15 cellular contexts compared by ENCODE assay signal in the genomic region with DNA sequence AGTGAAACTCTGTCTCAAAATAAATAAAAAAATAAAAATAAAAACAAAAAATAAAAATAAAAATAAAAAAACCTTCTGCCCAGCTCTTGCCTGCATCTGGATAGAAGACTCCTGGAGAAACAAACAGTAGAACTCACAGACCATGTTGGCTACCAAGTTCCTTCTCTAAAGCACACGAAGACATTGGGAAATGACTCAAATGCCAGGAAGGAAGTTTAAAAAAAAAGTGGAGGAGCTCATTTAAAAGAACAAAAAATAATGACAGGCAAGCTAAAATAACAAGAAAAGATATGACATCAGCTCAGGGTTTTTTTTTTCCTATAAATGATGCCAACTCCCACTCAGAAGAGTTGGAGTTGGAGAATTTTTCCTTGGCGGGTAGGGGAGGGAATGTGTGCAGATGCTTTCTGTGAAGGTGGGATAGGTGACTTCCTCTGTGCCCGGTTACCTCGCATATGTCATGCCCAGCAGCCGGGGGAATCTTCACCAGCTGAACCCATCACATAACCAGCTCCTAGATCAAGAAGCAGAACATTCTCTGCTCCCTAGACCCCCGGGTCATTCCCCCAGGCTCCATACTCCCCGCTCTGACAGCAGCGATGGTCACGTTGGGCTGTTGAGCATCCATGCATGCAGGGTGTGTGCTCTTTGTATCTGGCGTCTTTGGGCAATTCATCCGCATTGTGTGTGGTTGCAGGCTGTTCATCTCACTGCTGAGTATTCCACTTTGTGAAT. TPM values are rescaled to one million over a fixed set of nuclear protein-coding genes. Genes with fewer than 3 reads are reported as not detected.
DNase-seq lines count a peak whose midpoint lies in the region; ATAC-seq, FAIRE-seq and TF ChIP-seq lines count a peak whose summit lies in the region.
"Had no signal": no experiment of that assay in that cellular context is flagged by ENCODE, and none has a peak within 500 bp of the region (broad histone marks: within the 10 kb centered on the region; RNA-seq: fewer than 3 reads in every experiment).

No MANE protein-coding gene starts in this region.

- no peak overlapping the region for H3K4me3 Mint-ChIP-seq in stimulated activated naive B cell treated with anti-CD40 and anti-IgM and Interleukin-4, amounts not matched to agents 10 μg/mL and 1 μg/mL and 100 μg/mL, for 72 hours
- H3K4me3 Mint-ChIP-seq: CD4-positive, alpha-beta T cell had no signal

- H3K27ac Mint-ChIP-seq in stimulated activated naive B cell treated with anti-CD40 and anti-IgM and Interleukin-4, amounts not matched to agents 10 μg/mL and 1 μg/mL and 100 μg/mL, for 72 hours: no peak overlapping the region
- H3K27ac Mint-ChIP-seq: CD4-positive, alpha-beta T cell had no signal

- H3K27ac ChIP-seq in kidney (ENCODE audit: low read depth in 2 of 2, low read length in 2 of 2): no peak overlapping the region
- H3K27ac ChIP-seq in subcutaneous abdominal adipose tissue (ENCODE audit: low read depth, low read length): peak overlapping the region; percentile 70
- H3K27ac ChIP-seq: WERI-Rb-1 had no signal

- H3K4me3 ChIP-seq in bronchial epithelial cell (ENCODE audit: low read depth, low read length) (no peak overlapping the region), kidney (ENCODE audit: low read length in 2 of 2) (no peak overlapping the region), subcutaneous abdominal adipose tissue (ENCODE audit: low read depth in 1 of 5, low read length in 5 of 5) (no peak overlapping the region)

- H3K27me3 ChIP-seq in bronchial epithelial cell (ENCODE audit: control insufficient read depth, insufficient read depth, low read length) (no peaks in the 10 kb centered on the region), subcutaneous abdominal adipose tissue (ENCODE audit: control insufficient read depth in 5 of 5, insufficient read depth in 4 of 5, low read length in 5 of 5) (no peaks in the 10 kb centered on the region)

- H3K4me1 Mint-ChIP-seq in stimulated activated naive B cell treated with anti-CD40 and anti-IgM and Interleukin-4, amounts not matched to agents 10 μg/mL and 1 μg/mL and 100 μg/mL, for 72 hours: no peaks in the 10 kb centered on the region

- no peak overlapping the region for H3K9ac ChIP-seq in kidney (ENCODE audit: low read length in 2 of 2)
- no peak overlapping the region for H3K9ac ChIP-seq in subcutaneous abdominal adipose tissue (ENCODE audit: low read length in 5 of 5)

- H3K36me3 Mint-ChIP-seq in stimulated activated naive B cell treated with anti-CD40 and anti-IgM and Interleukin-4, amounts not matched to agents 10 μg/mL and 1 μg/mL and 100 μg/mL, for 72 hours: no peaks in the 10 kb centered on the region
- H3K36me3 Mint-ChIP-seq: activated naive CD4-positive, alpha-beta T cell treated with anti-CD3 and anti-CD28 coated beads, Interleukin-2, amount 50 U/mL, for 72 hours had no signal

- H3K36me3 ChIP-seq in bronchial epithelial cell (ENCODE audit: control insufficient read depth, insufficient read depth, low read length): no peaks in the 10 kb centered on the region
- no peaks in the 10 kb centered on the region for H3K36me3 ChIP-seq in kidney (ENCODE audit: control insufficient read depth in 1 of 2, insufficient read depth in 2 of 2, low read length in 2 of 2)
- no peaks in the 10 kb centered on the region for H3K36me3 ChIP-seq in subcutaneous abdominal adipose tissue (ENCODE audit: control insufficient read depth in 5 of 5, insufficient read depth in 5 of 5, low read length in 5 of 5)
- H3K36me3 ChIP-seq: WERI-Rb-1 had no signal

- H3K9me3 Mint-ChIP-seq in stimulated activated naive B cell treated with anti-CD40 and anti-IgM and Interleukin-4, amounts not matched to agents 10 μg/mL and 1 μg/mL and 100 μg/mL, for 72 hours: peaks cover 0 to 4% of the 10 kb centered on the region in 2 donors
- H3K9me3 Mint-ChIP-seq: activated naive CD4-positive, alpha-beta T cell treated with anti-CD3 and anti-CD28 coated beads, Interleukin-2, amount 50 U/mL, for 72 hours; CD4-positive, alpha-beta T cell had no signal

- H3K9me3 ChIP-seq in kidney (ENCODE audit: control insufficient read depth in 1 of 2, low read length in 2 of 2) (no peaks in the 10 kb centered on the region), subcutaneous abdominal adipose tissue (ENCODE audit: control insufficient read depth in 5 of 5, low read length in 5 of 5) (no peaks in the 10 kb centered on the region)

- H3K4me1 ChIP-seq in kidney (ENCODE audit: control insufficient read depth in 1 of 2, insufficient read depth in 1 of 2, low read depth in 1 of 2, low read length in 2 of 2) (peaks cover 7 to 11% of the 10 kb centered on the region in 2 donors), subcutaneous abdominal adipose tissue (ENCODE audit: control insufficient read depth in 5 of 5, insufficient read depth in 5 of 5, low read length in 5 of 5) (peaks cover 7 to 73% (median 45%) of the 10 kb centered on the region in 5 donors)

- peak; percentile 27 for DNase-seq in M059J (ENCODE audit: low read depth)
- peak; percentile 50 for DNase-seq in bronchial epithelial cell (ENCODE audit: low read depth)
- peak; percentile 32 for DNase-seq in kidney
- DNase-seq in stimulated activated CD4-positive, alpha-beta T cell treated with anti-CD3 and anti-CD28 coated beads, Interleukin-2, amount 100 ng/mL, for 48 hours: no peak
- no peak for DNase-seq in germinal center (ENCODE audit: low spot score)
- no peak for DNase-seq in stimulated activated naive B cell treated with anti-CD40 and anti-IgM and Interleukin-4, amounts not matched to agents 10 μg/mL and 1 μg/mL and 100 μg/mL, for 72 hours
- DNase-seq in NCI-H2227 treated with DMSO at 0.1 percent for 48 hours (lab: John Stamatoyannopoulos, UW): no peak
- DNase-seq: CD4-positive, alpha-beta T cell; EL; NCI-H2081; stimulated activated naive CD8-positive, alpha-beta T cell treated with anti-CD3 and anti-CD28 coated beads, Interleukin-15, Interleukin-2, amounts not matched to agents 100 U/mL and 50 U/mL, for 24 hours; WERI-Rb-1 had no signal

- no peak for ATAC-seq in stimulated activated naive B cell treated with anti-CD40 and anti-IgM and Interleukin-4, amounts not matched to agents 10 μg/mL and 1 μg/mL and 100 μg/mL, for 72 hours (replicated peaks)
- ATAC-seq: activated naive CD4-positive, alpha-beta T cell treated with anti-CD3 and anti-CD28 coated beads, Interleukin-2, amount 50 U/mL, for 72 hours; stimulated activated naive CD8-positive, alpha-beta T cell treated with anti-CD3 and anti-CD28 coated beads, Interleukin-15, Interleukin-2, amounts not matched to agents 100 U/mL and 50 U/mL, for 24 hours had no signal

- TF ChIP-seq CTCF in bronchial epithelial cell (IDR thresholded peaks at IDR 0.05; ENCODE audit: insufficient read depth, low read length, severe bottlenecking) (no peak), kidney (IDR thresholded peaks at IDR 0.05; ENCODE audit: borderline replicate concordance, extremely low read depth, insufficient read depth) (no peak)

- peak; percentile 28 for FAIRE-seq in bronchial epithelial cell (lab: Jason Lieb, UNC)
- peak; percentile 47 for FAIRE-seq in kidney (lab: Jason Lieb, UNC)
- FAIRE-seq: GM12892 had no signal

- H3K27me3 Mint-ChIP-seq in stimulated activated naive B cell treated with anti-CD40 and anti-IgM and Interleukin-4, amounts not matched to agents 10 μg/mL and 1 μg/mL and 100 μg/mL, for 72 hours: peaks cover 0 to under 1% of the 10 kb centered on the region in 2 donors
- H3K27me3 Mint-ChIP-seq: CD4-positive, alpha-beta T cell had no signal

- intact Hi-C loops in kidney (cut with DNase I): no loop called here

RNA-seq across cellular contexts. Expression of a gene that starts 17.3 kb away (rescaled TPM):
- 0.96 and 1.5 TPM in 2 replicates for total RNA-seq in M059J (2014; rRNA removed; shearing (Covaris generic))
- under 0.01 and 0.13 TPM in 2 replicates for total RNA-seq in bronchial epithelial cell
- 104 TPM for total RNA-seq in kidney
- 9.9 TPM for polyA plus RNA-seq in kidney (ENCODE audit: insufficient read depth, low read depth, low replicate concordance)

RNA-seq across cellular contexts. Expression of a gene that starts 54.0 kb away (rescaled TPM):
- total RNA-seq in M059J (2014; rRNA removed; shearing (Covaris generic)): 31.5 and 45.2 TPM in 2 replicates
- 12.6 and 21.4 TPM in 2 replicates for total RNA-seq in bronchial epithelial cell
- total RNA-seq in kidney: 48.1 TPM
- polyA plus RNA-seq in kidney (ENCODE audit: insufficient read depth, low read depth, low replicate concordance): 9.7 TPM
- total RNA-seq: activated naive CD4-positive, alpha-beta T cell treated with anti-CD3 and anti-CD28 coated beads, Interleukin-2, amount 50 U/mL, for 72 hours had no signal

Comparison
In these comparisons a context has a peak if more than half of its experiments do, and no peak if none do; other contexts are left out.
1. DNase-seq: peak in M059J (single experiment), bronchial epithelial cell (single experiment) and kidney (single experiment); none in stimulated activated CD4-positive, alpha-beta T cell treated with anti-CD3 and anti-CD28 coated beads, Interleukin-2, amount 100 ng/mL, for 48 hours (0 of 2), germinal center (single experiment), stimulated activated naive B cell treated with anti-CD40 and anti-IgM and Interleukin-4, amounts not matched to agents 10 μg/mL and 1 μg/mL and 100 μg/mL, for 72 hours (single experiment) and NCI-H2227 treated with DMSO at 0.1 percent for 48 hours (single experiment).
2. RNA of a gene that starts 17.3 kb away (total RNA-seq): 104 TPM in kidney (single experiment); 0.96 to 1.5 TPM in M059J and under 0.01 to 0.13 TPM in bronchial epithelial cell; every median in the first group is over 10 times any median in the second.